ENCODE assay signal across 7 cellular contexts in the genomic region with DNA sequence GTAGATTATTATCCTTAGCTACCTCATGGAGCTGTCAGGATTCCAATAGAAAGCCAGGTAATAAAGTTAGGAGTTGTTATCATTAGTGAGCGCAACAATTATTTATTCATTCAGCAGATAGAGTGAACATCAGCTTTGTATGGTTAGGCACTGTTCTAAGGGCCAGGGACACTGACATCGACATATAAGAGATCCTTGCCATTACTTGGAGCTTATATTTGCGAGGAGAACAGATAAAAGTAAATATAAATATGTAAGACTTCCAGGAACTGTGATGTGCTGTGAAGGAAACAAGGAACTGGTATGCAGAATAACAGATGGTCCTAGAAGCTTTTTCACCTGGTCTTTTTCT. TPM values are rescaled to one million over a fixed set of nuclear protein-coding genes. Genes with fewer than 3 reads are reported as not detected.
DNase-seq lines count a peak whose midpoint lies in the region; ATAC-seq lines count a peak whose summit lies in the region.

No MANE protein-coding gene starts in this region.

- H3K9me3 Mint-ChIP-seq in activated T-helper 2 cell treated with anti-CD3 and anti-CD28 coated beads, Interferon-gamma antibody, Interleukin-2, Interleukin-4, amounts not matched to agents 10 μg/mL and 5 μg/mL and 100 μg/mL, durations not matched to agents 14 hours and 24 hours and 36 hours: no peaks in the 10 kb centered on the region
- no peaks in the 10 kb centered on the region for H3K9me3 Mint-ChIP-seq in stimulated activated naive B cell treated with anti-CD40 and anti-IgM and Interleukin-4, amounts not matched to agents 10 μg/mL and 1 μg/mL and 100 μg/mL, for 72 hours

- peaks cover 55% of the 10 kb centered on the region for H3K4me1 Mint-ChIP-seq in activated T-helper 2 cell treated with anti-CD3 and anti-CD28 coated beads, Interferon-gamma antibody, Interleukin-2, Interleukin-4, amounts not matched to agents 10 μg/mL and 5 μg/mL and 100 μg/mL, durations not matched to agents 14 hours and 24 hours and 36 hours (ENCODE audit: low read depth)
- H3K4me1 Mint-ChIP-seq in stimulated activated naive B cell treated with anti-CD40 and anti-IgM and Interleukin-4, amounts not matched to agents 10 μg/mL and 1 μg/mL and 100 μg/mL, for 72 hours: peaks cover 33 to 55% of the 10 kb centered on the region in 2 donors

- H3K4me3 ChIP-seq in HUES48 (ENCODE audit: low read depth, low read length): peak overlapping the region; percentile 97
- peak overlapping the region; percentile 90 for H3K4me3 ChIP-seq in iPS-15b (ENCODE audit: low read depth, low read length)

- peaks cover 34% of the 10 kb centered on the region for H3K36me3 ChIP-seq in HUES48 (ENCODE audit: control insufficient read depth, insufficient read depth, low read length)
- H3K36me3 ChIP-seq in iPS-15b (ENCODE audit: control insufficient read depth, insufficient read depth, low read length): peaks cover 12% of the 10 kb centered on the region

- no peaks in the 10 kb centered on the region for H3K27me3 Mint-ChIP-seq in activated T-helper 2 cell treated with anti-CD3 and anti-CD28 coated beads, Interferon-gamma antibody, Interleukin-2, Interleukin-4, amounts not matched to agents 10 μg/mL and 5 μg/mL and 100 μg/mL, durations not matched to agents 14 hours and 24 hours and 36 hours (ENCODE audit: low read depth)
- H3K27me3 Mint-ChIP-seq in stimulated activated naive B cell treated with anti-CD40 and anti-IgM and Interleukin-4, amounts not matched to agents 10 μg/mL and 1 μg/mL and 100 μg/mL, for 72 hours: no peaks in the 10 kb centered on the region

- peaks cover 15% of the 10 kb centered on the region for H3K4me1 ChIP-seq in HUES48 (ENCODE audit: control insufficient read depth, insufficient read depth, low read length)
- peaks cover 6% of the 10 kb centered on the region for H3K4me1 ChIP-seq in iPS-15b (ENCODE audit: control insufficient read depth, insufficient read depth, low read length)

- H3K9ac ChIP-seq in HUES48 (ENCODE audit: low read depth, low read length): peak overlapping the region; percentile 96
- H3K9ac ChIP-seq in iPS-15b (ENCODE audit: low read depth, low read length): peak overlapping the region; percentile 95

- no peak for ATAC-seq in stimulated activated naive B cell treated with anti-CD40 and anti-IgM and Interleukin-4, amounts not matched to agents 10 μg/mL and 1 μg/mL and 100 μg/mL, for 72 hours (replicated peaks)
- ATAC-seq in HG03521 (IDR thresholded peaks at IDR 0.05; ENCODE audit: unreplicated experiment) (no peak), GM21390 (IDR thresholded peaks at IDR 0.05; ENCODE audit: unreplicated experiment) (no peak)

- intact Hi-C loops in activated T-helper 2 cell treated with anti-CD3 and anti-CD28 coated beads, Interferon-gamma antibody, Interleukin-2, Interleukin-4, amounts not matched to agents 10 μg/mL and 5 μg/mL and 100 μg/mL, durations not matched to agents 14 hours and 24 hours and 36 hours (cut with micrococcal nuclease): loop anchor here (5.0 to 10.0 kb wide), 2 partner anchors 223 to 764 kb away; partner anchors contain the start of gene SLC6A6

- DNase-seq in activated T-helper 2 cell treated with anti-CD3 and anti-CD28 coated beads, Interferon-gamma antibody, Interleukin-2, Interleukin-4, amounts not matched to agents 10 μg/mL and 5 μg/mL and 100 μg/mL, durations not matched to agents 14 hours and 24 hours and 36 hours (ENCODE audit: low spot score): no peak
- no peak for DNase-seq in stimulated activated naive B cell treated with anti-CD40 and anti-IgM and Interleukin-4, amounts not matched to agents 10 μg/mL and 1 μg/mL and 100 μg/mL, for 72 hours
- no peak for DNase-seq in KG1 (lab: John Stamatoyannopoulos, UW)

- peak overlapping the region; percentile 89 for H3K4me3 Mint-ChIP-seq in activated T-helper 2 cell treated with anti-CD3 and anti-CD28 coated beads, Interferon-gamma antibody, Interleukin-2, Interleukin-4, amounts not matched to agents 10 μg/mL and 5 μg/mL and 100 μg/mL, durations not matched to agents 14 hours and 24 hours and 36 hours (ENCODE audit: low read depth)
- H3K4me3 Mint-ChIP-seq in stimulated activated naive B cell treated with anti-CD40 and anti-IgM and Interleukin-4, amounts not matched to agents 10 μg/mL and 1 μg/mL and 100 μg/mL, for 72 hours: peak overlapping the region; percentile 92 to 98

- H3K27ac ChIP-seq in HUES48 (ENCODE audit: low read depth, low read length): peak overlapping the region; percentile 86

- H3K9me3 ChIP-seq in HUES48 (ENCODE audit: control insufficient read depth, insufficient read depth, low read length): no peaks in the 10 kb centered on the region
- no peaks in the 10 kb centered on the region for H3K9me3 ChIP-seq in iPS-15b (ENCODE audit: control insufficient read depth, insufficient read depth, low read length)

- peaks cover 36% of the 10 kb centered on the region for H3K36me3 Mint-ChIP-seq in activated T-helper 2 cell treated with anti-CD3 and anti-CD28 coated beads, Interferon-gamma antibody, Interleukin-2, Interleukin-4, amounts not matched to agents 10 μg/mL and 5 μg/mL and 100 μg/mL, durations not matched to agents 14 hours and 24 hours and 36 hours (ENCODE audit: low read depth)
- peaks cover 4 to 22% of the 10 kb centered on the region in 2 donors for H3K36me3 Mint-ChIP-seq in stimulated activated naive B cell treated with anti-CD40 and anti-IgM and Interleukin-4, amounts not matched to agents 10 μg/mL and 1 μg/mL and 100 μg/mL, for 72 hours

- H3K27ac Mint-ChIP-seq in activated T-helper 2 cell treated with anti-CD3 and anti-CD28 coated beads, Interferon-gamma antibody, Interleukin-2, Interleukin-4, amounts not matched to agents 10 μg/mL and 5 μg/mL and 100 μg/mL, durations not matched to agents 14 hours and 24 hours and 36 hours: peak overlapping the region; percentile 99
- peak overlapping the region; percentile 100 for H3K27ac Mint-ChIP-seq in stimulated activated naive B cell treated with anti-CD40 and anti-IgM and Interleukin-4, amounts not matched to agents 10 μg/mL and 1 μg/mL and 100 μg/mL, for 72 hours

- no peaks in the 10 kb centered on the region for H3K27me3 ChIP-seq in HUES48 (ENCODE audit: control insufficient read depth, insufficient read depth, low read length)
- H3K27me3 ChIP-seq in iPS-15b (ENCODE audit: control insufficient read depth, insufficient read depth, low read length): no peaks in the 10 kb centered on the region

RNA-seq across cellular contexts. Expression of gene LSM3, which starts 0.5 kb away (rescaled TPM):
- total RNA-seq in activated T-helper 2 cell treated with anti-CD3 and anti-CD28 coated beads, Interferon-gamma antibody, Interleukin-2, Interleukin-4, amounts not matched to agents 10 μg/mL and 5 μg/mL and 100 μg/mL, durations not matched to agents 14 hours and 24 hours and 36 hours: 15.1 and 18.3 TPM in 2 replicates

RNA-seq across cellular contexts. Expression of gene XPC, which starts 0.7 kb away (rescaled TPM):
- total RNA-seq in activated T-helper 2 cell treated with anti-CD3 and anti-CD28 coated beads, Interferon-gamma antibody, Interleukin-2, Interleukin-4, amounts not matched to agents 10 μg/mL and 5 μg/mL and 100 μg/mL, durations not matched to agents 14 hours and 24 hours and 36 hours: 31.4 and 33.2 TPM in 2 replicates

RNA-seq across cellular contexts. Expression of gene TMEM43, which starts 54.2 kb away (rescaled TPM):
- total RNA-seq in activated T-helper 2 cell treated with anti-CD3 and anti-CD28 coated beads, Interferon-gamma antibody, Interleukin-2, Interleukin-4, amounts not matched to agents 10 μg/mL and 5 μg/mL and 100 μg/mL, durations not matched to agents 14 hours and 24 hours and 36 hours: 36.7 and 39.2 TPM in 2 replicates

RNA-seq across cellular contexts. Expression of gene CHCHD4, which starts 54.4 kb away (rescaled TPM):
- 24.8 and 25.0 TPM in 2 replicates for total RNA-seq in activated T-helper 2 cell treated with anti-CD3 and anti-CD28 coated beads, Interferon-gamma antibody, Interleukin-2, Interleukin-4, amounts not matched to agents 10 μg/mL and 5 μg/mL and 100 μg/mL, durations not matched to agents 14 hours and 24 hours and 36 hours
